In genomic region chr7:140696024-140696678, GRCh38 we compare ENCODE assay signal across 8 cellular contexts. TPM values are rescaled to one million over a fixed set of nuclear protein-coding genes. Genes with fewer than 3 reads are reported as not detected.
DNase-seq lines count a peak whose midpoint lies in the region; ATAC-seq and TF ChIP-seq lines count a peak whose summit lies in the region.

No MANE protein-coding gene starts in this region.

- 0 out of 2 replicates have a peak, but pooled peaks cover 4% of the 10 kb centered on the region for H3K36me3 ChIP-seq in PC-9 (ENCODE audit: low read depth)

- POLR2A ChIA-PET in PC-9 (lab: Charles Lee; ENCODE audit: unreplicated experiment): interaction anchor here (0.6 kb wide), 3 partner anchors 171 to 948 kb away, joined by 24 to 32 read pairs (median 28); no protein-coding TSS in a partner anchor

- H3K9me2 ChIP-seq in PC-9 (ENCODE audit: insufficient read depth): no peaks in the 10 kb centered on the region

- CTCF ChIA-PET in PC-9 (lab: Charles Lee): interaction anchor here (0.6 to 0.7 kb wide), 3 partner anchors 27 to 178 kb away, joined by 4 to 13 read pairs (median 9); no protein-coding TSS in a partner anchor

- intact Hi-C loops in PC-9 (cut with micrococcal nuclease; ENCODE audit: unreplicated experiment): loop anchor here (1.0 to 2.0 kb wide), 2 partner anchors 23 to 178 kb away; partner anchors contain the start of gene ADCK2

- H3K4me2 ChIP-seq in PC-9: peak overlapping the region; percentile 90

- H3K27ac ChIP-seq in PC-9 (peak overlapping the region; percentile 53), temporal lobe (ENCODE audit: low read depth, low read length) (peak overlapping the region; percentile 65)

- ATAC-seq in HG02885 (IDR thresholded peaks at IDR 0.05; ENCODE audit: poor library complexity, unreplicated experiment) (peak; percentile 93), omental fat pad (ENCODE audit: low FRiP score) (peak; percentile 97)

- H3K4me3 ChIP-seq in PC-9: peak overlapping the region; percentile 96

- no peaks in the 10 kb centered on the region for H3K9me3 ChIP-seq in PC-9 (ENCODE audit: insufficient read depth, low read depth)

- no peak for TF ChIP-seq CTCF in PC-9 (conservative IDR thresholded peaks at IDR 0.05)
- TF ChIP-seq CTCF in omental fat pad (IDR thresholded peaks at IDR 0.05): no peak

- H3K4me1 ChIP-seq in PC-9 (replicated peaks; ENCODE audit: insufficient read depth): peaks cover 15% of the 10 kb centered on the region

- peaks cover 3% of the 10 kb centered on the region; the same call in 1 of the 2 replicates for H4K20me1 ChIP-seq in PC-9 (ENCODE audit: insufficient read depth)

- DNase-seq in DMS53 treated with DMSO at 0.1 percent for 48 hours (lab: John Stamatoyannopoulos, UW; ENCODE audit: unreplicated experiment): peak; percentile 91
- DNase-seq in PC-9: peak in 1 of 2 experiments; percentile 86
- DNase-seq in activated gamma-delta T cell treated with anti-CD3 and anti-CD28 coated beads, Interleukin-2, amount 50 U/mL, for 16 hours (ENCODE audit: low read depth): peak; percentile 90
- peak; percentile 94 for DNase-seq in globus pallidus (ENCODE audit: low spot score)
- DNase-seq in omental fat pad (ENCODE audit: low spot score): peak; percentile 91
- no peak for DNase-seq in cortex of kidney (lab: John Stamatoyannopoulos, UW)

- peak overlapping the region; percentile 94 for H2AFZ ChIP-seq in PC-9

- H3F3A ChIP-seq in PC-9 (ENCODE audit: insufficient read depth, low read depth): peaks cover 4% of the 10 kb centered on the region; the same call in 1 of the 2 replicates

- no peaks in the 10 kb centered on the region for H3K27me3 ChIP-seq in PC-9 (ENCODE audit: insufficient read depth, low read depth)

- BruUV-seq in PC-9 (replicated peaks; lab: Mats Ljungman, UMichigan): TSS peak; percentile 79

- peaks cover 41% of the 10 kb centered on the region for H3K79me2 ChIP-seq in PC-9 (ENCODE audit: low read depth)

RNA-seq across cellular contexts. Expression of gene NDUFB2, which starts 0.4 kb away (rescaled TPM):
- total RNA-seq in PC-9 (2021) (180 and 199 TPM in 2 replicates), omental fat pad (100 to 1,000 TPM; 118 to 301 (median 234) TPM), temporal lobe (38.4 TPM)

RNA-seq across cellular contexts. Expression of gene ADCK2, which starts 23.4 kb away (rescaled TPM):
- 35.3 and 41.7 TPM in 2 replicates for total RNA-seq in PC-9 (2021)
- total RNA-seq in omental fat pad: 10 to 100 TPM; 15.9 to 25.1 (median 20.1) TPM
- 30.2 TPM for total RNA-seq in temporal lobe

RNA-seq across cellular contexts. Expression of gene DENND2A, which starts 55.5 kb away (rescaled TPM):
- total RNA-seq in PC-9 (2021) (3.7 and 4.2 TPM in 2 replicates), omental fat pad (10 to 100 TPM in 3 of 4 donors, 1 to 10 TPM in 1; 6.7 to 34.7 (median 15.7) TPM), temporal lobe (20.7 TPM)
